In genomic region chr18:48931680-48932461, GRCh38 we compare ENCODE assay signal across 8 cellular contexts. TPM values are rescaled to one million over a fixed set of nuclear protein-coding genes. Genes with fewer than 3 reads are reported as not detected.
DNase-seq lines count a peak whose midpoint lies in the region; ATAC-seq lines count a peak whose summit lies in the region.

No MANE protein-coding gene starts in this region.

- peak overlapping the region; percentile 62 for H3K4me3 Mint-ChIP-seq in activated T-helper 2 cell treated with anti-CD3 and anti-CD28 coated beads, Interferon-gamma antibody, Interleukin-2, Interleukin-4, amounts not matched to agents 10 μg/mL and 5 μg/mL and 100 μg/mL, durations not matched to agents 14 hours and 24 hours and 36 hours (ENCODE audit: low read depth)

- H2BK120ac ChIP-seq in mesenchymal stem cell (ENCODE audit: low read depth, low read length): peak overlapping the region; percentile 11

- peak overlapping the region in 1 of 2 experiments; percentile 62 for H3K14ac ChIP-seq in mesenchymal stem cell (ENCODE audit: low read length in 2 of 2)

- H3K27ac Mint-ChIP-seq in activated T-helper 2 cell treated with anti-CD3 and anti-CD28 coated beads, Interferon-gamma antibody, Interleukin-2, Interleukin-4, amounts not matched to agents 10 μg/mL and 5 μg/mL and 100 μg/mL, durations not matched to agents 14 hours and 24 hours and 36 hours: peak overlapping the region; percentile 92

- peak overlapping the region; percentile 74 for H3K9ac ChIP-seq in mesenchymal stem cell (ENCODE audit: low read length)

- peaks cover 60% of the 10 kb centered on the region for H3K4me1 ChIP-seq in mesenchymal stem cell (ENCODE audit: control insufficient read depth, insufficient read depth, low read depth, low read length)

- peak overlapping the region; percentile 46 for H2AK5ac ChIP-seq in mesenchymal stem cell (ENCODE audit: low read length, severe bottlenecking)

- peak overlapping the region in 1 of 2 experiments; percentile 11 for H3K23ac ChIP-seq in mesenchymal stem cell (ENCODE audit: low read length in 2 of 2)

- peak; percentile 46 for DNase-seq in ELR (ENCODE audit: low read depth)
- DNase-seq in activated T-helper 2 cell treated with anti-CD3 and anti-CD28 coated beads, Interferon-gamma antibody, Interleukin-2, Interleukin-4, amounts not matched to agents 10 μg/mL and 5 μg/mL and 100 μg/mL, durations not matched to agents 14 hours and 24 hours and 36 hours (ENCODE audit: low spot score): peak; percentile 38
- no peak for DNase-seq in mesenchymal stem cell
- DNase-seq in NCI-H2029 (lab: John Stamatoyannopoulos, UW): no peak
- DNase-seq in effector CD4-positive, alpha-beta T cell: no peak
- no peak for DNase-seq in NCI-H1092 treated with DMSO at 0.1 percent for 48 hours (lab: John Stamatoyannopoulos, UW)

- H3K9me3 ChIP-seq in mesenchymal stem cell (ENCODE audit: control insufficient read depth, low read length): no peaks in the 10 kb centered on the region

- intact Hi-C loops in activated T-helper 2 cell treated with anti-CD3 and anti-CD28 coated beads, Interferon-gamma antibody, Interleukin-2, Interleukin-4, amounts not matched to agents 10 μg/mL and 5 μg/mL and 100 μg/mL, durations not matched to agents 14 hours and 24 hours and 36 hours (cut with micrococcal nuclease): no loop called here

- peak overlapping the region; percentile 37 to 63 for H3K18ac ChIP-seq in mesenchymal stem cell (ENCODE audit: low read depth in 1 of 2, low read length in 2 of 2)

- peak overlapping the region; percentile 20 to 83 for H2BK12ac ChIP-seq in mesenchymal stem cell (ENCODE audit: low read length in 2 of 2)

- H3K4me3 ChIP-seq in mesenchymal stem cell (ENCODE audit: insufficient read depth in 1 of 2, low read depth in 1 of 2, low read length in 2 of 2): peak overlapping the region in 1 of 2 experiments; percentile 66

- peak overlapping the region; percentile 49 for H4K91ac ChIP-seq in mesenchymal stem cell (ENCODE audit: low read length)

- H3K79me1 ChIP-seq in mesenchymal stem cell (replicated peaks; ENCODE audit: low read length, poor library complexity, severe bottlenecking): no peaks in the 10 kb centered on the region

- peaks cover 26 to 28% of the 10 kb centered on the region in 2 experiments for H3K36me3 ChIP-seq in mesenchymal stem cell (ENCODE audit: control insufficient read depth in 1 of 2, insufficient read depth in 2 of 2, low read depth in 1 of 2, low read length in 2 of 2)

- no peaks in the 10 kb centered on the region for H3K9me3 Mint-ChIP-seq in activated T-helper 2 cell treated with anti-CD3 and anti-CD28 coated beads, Interferon-gamma antibody, Interleukin-2, Interleukin-4, amounts not matched to agents 10 μg/mL and 5 μg/mL and 100 μg/mL, durations not matched to agents 14 hours and 24 hours and 36 hours

- H3K27me3 Mint-ChIP-seq in activated T-helper 2 cell treated with anti-CD3 and anti-CD28 coated beads, Interferon-gamma antibody, Interleukin-2, Interleukin-4, amounts not matched to agents 10 μg/mL and 5 μg/mL and 100 μg/mL, durations not matched to agents 14 hours and 24 hours and 36 hours (ENCODE audit: low read depth): no peaks in the 10 kb centered on the region

- no peak overlapping the region for H4K8ac ChIP-seq in mesenchymal stem cell (ENCODE audit: low read length)

- peaks cover 87% of the 10 kb centered on the region for H3K4me1 Mint-ChIP-seq in activated T-helper 2 cell treated with anti-CD3 and anti-CD28 coated beads, Interferon-gamma antibody, Interleukin-2, Interleukin-4, amounts not matched to agents 10 μg/mL and 5 μg/mL and 100 μg/mL, durations not matched to agents 14 hours and 24 hours and 36 hours (ENCODE audit: low read depth)

- no peak overlapping the region for H2BK5ac ChIP-seq in mesenchymal stem cell (ENCODE audit: low read depth, low read length, poor library complexity, severe bottlenecking)

- peaks cover 39% of the 10 kb centered on the region for H3K36me3 Mint-ChIP-seq in activated T-helper 2 cell treated with anti-CD3 and anti-CD28 coated beads, Interferon-gamma antibody, Interleukin-2, Interleukin-4, amounts not matched to agents 10 μg/mL and 5 μg/mL and 100 μg/mL, durations not matched to agents 14 hours and 24 hours and 36 hours (ENCODE audit: low read depth)

- peak overlapping the region; percentile 97 for H3K27ac ChIP-seq in mesenchymal stem cell (ENCODE audit: low read length, poor library complexity, severe bottlenecking)

- peak; percentile 56 for ATAC-seq in HG02938 (IDR thresholded peaks at IDR 0.05; ENCODE audit: unreplicated experiment)
- no peak for ATAC-seq in GM21381 (IDR thresholded peaks at IDR 0.05; ENCODE audit: unreplicated experiment)

- H2BK15ac ChIP-seq in mesenchymal stem cell (ENCODE audit: low read depth, poor library complexity, severe bottlenecking): peak overlapping the region; percentile 53

- H3K4me2 ChIP-seq in mesenchymal stem cell (ENCODE audit: low read length, poor library complexity, severe bottlenecking): peak overlapping the region; percentile 19

- no peaks in the 10 kb centered on the region for H3K27me3 ChIP-seq in mesenchymal stem cell (ENCODE audit: control insufficient read depth in 1 of 2, insufficient read depth in 1 of 2, low read length in 2 of 2)

- WGBS in mesenchymal stem cell: 62% methylated on average over 9 of the region's 11 CpGs

- H2AFZ ChIP-seq in mesenchymal stem cell (ENCODE audit: low read depth, low read length): no peak overlapping the region

- peak overlapping the region; percentile 19 to 48 for H3K4ac ChIP-seq in mesenchymal stem cell (ENCODE audit: low read depth in 1 of 2, low read length in 2 of 2)

RNA-seq across cellular contexts. Expression of gene SMAD7, which starts 18.9 kb away (rescaled TPM):
- 21.1 and 22.4 TPM in 2 replicates for total RNA-seq in activated T-helper 2 cell treated with anti-CD3 and anti-CD28 coated beads, Interferon-gamma antibody, Interleukin-2, Interleukin-4, amounts not matched to agents 10 μg/mL and 5 μg/mL and 100 μg/mL, durations not matched to agents 14 hours and 24 hours and 36 hours
- polyA plus RNA-seq in mesenchymal stem cell (2013, experiment 1 of 2): 9.6 TPM
- 9.9 TPM for polyA plus RNA-seq in mesenchymal stem cell (2013, experiment 2 of 2)

Comparison
In these comparisons a context has a peak if more than half of its experiments do, and no peak if none do; other contexts are left out.
1. DNase-seq: peak in ELR (single experiment) and activated T-helper 2 cell treated with anti-CD3 and anti-CD28 coated beads, Interferon-gamma antibody, Interleukin-2, Interleukin-4, amounts not matched to agents 10 μg/mL and 5 μg/mL and 100 μg/mL, durations not matched to agents 14 hours and 24 hours and 36 hours (single experiment); none in mesenchymal stem cell (single experiment), NCI-H2029 (single experiment), effector CD4-positive, alpha-beta T cell (single experiment) and NCI-H1092 treated with DMSO at 0.1 percent for 48 hours (single experiment).